ENCODE assay signal across 7 cellular contexts in genomic region chrX:67426946-67427345, GRCh38.
"Had no signal": no experiment of that assay in that cellular context is flagged by ENCODE, and none has a peak within 500 bp of the region (broad histone marks: within the 10 kb centered on the region; RNA-seq: fewer than 3 reads in every experiment).

No MANE protein-coding gene starts in this region.

- ATAC-seq: GM23338, HepG2 had no signal

- H2AFZ ChIP-seq: GM23338 had no signal

- DNase-seq: H9, HCEC 1CT had no signal

- H3K4me3 Mint-ChIP-seq: GM23338, H9, IgD-negative memory B cell had no signal

- FAIRE-seq: H1, H54, HepG2 had no signal

- H3K4me2 ChIP-seq: GM23338 had no signal

- H3K4me3 ChIP-seq: GM23338 had no signal

- H3K4me1 Mint-ChIP-seq: GM23338, H9, IgD-negative memory B cell had no signal

- H3K27ac Mint-ChIP-seq: GM23338, H9, IgD-negative memory B cell had no signal
